8 cellular contexts compared by ENCODE assay signal in the genomic region with DNA sequence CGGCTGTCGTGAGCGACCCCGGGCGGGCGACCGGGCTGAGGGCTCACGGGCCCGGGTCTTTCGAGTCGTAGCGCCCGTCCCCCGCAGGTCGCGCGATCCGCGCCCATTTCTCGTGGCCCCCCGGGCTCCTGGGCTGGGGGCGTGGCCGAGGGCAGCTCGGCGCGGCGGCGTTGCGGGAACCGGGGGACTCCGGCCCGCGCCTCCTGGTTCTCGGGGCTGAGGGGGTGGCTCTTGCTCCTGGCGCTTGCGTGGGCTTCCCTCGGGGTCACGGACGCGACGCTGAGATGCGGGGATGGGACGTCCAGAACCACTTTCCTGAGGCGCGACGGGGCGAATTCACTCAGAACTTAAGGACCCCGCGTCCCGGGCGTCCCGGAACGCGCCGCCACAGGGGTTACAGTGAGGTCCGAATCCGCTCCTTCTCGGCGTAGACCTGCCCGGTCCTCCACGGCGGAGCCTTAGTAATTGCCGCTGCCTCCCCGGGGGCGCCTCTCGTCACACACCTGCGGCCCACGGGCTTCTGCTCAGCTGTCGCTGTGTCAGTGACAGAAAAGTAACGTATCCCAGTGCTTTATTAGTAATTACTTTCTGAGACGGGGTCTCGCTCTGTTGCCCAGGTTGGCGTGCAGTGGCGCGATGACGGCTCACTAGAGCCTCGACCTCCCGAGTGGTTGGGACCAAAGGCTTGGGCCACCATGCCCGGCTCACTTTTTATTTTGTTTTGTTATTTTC. TPM values are rescaled to one million over a fixed set of nuclear protein-coding genes. Genes with fewer than 3 reads are reported as not detected.
A peak's percentile ranks its signal among the peaks of the same experiment; 100 is the strongest.
DNase-seq lines count a peak whose midpoint lies in the region; ATAC-seq and TF ChIP-seq lines count a peak whose summit lies in the region.

No MANE protein-coding gene starts in this region.

- H3K27me3 ChIP-seq in NT2/D1 (ENCODE audit: insufficient read depth, insufficient read length): no peaks in the 10 kb centered on the region
- no peaks in the 10 kb centered on the region for H3K27me3 ChIP-seq in adrenal gland

- DNase-seq in DMS 273 (lab: John Stamatoyannopoulos, UW; ENCODE audit: unreplicated experiment) (peak; percentile 59), DMS 273 treated with DMSO at 0.1 percent for 48 hours (lab: John Stamatoyannopoulos, UW) (no peak), NT2/D1 (ENCODE audit: low read depth, low spot score) (no peak), adrenal gland (peak in 6 of 7 donors; percentile 37 to 61 (median 43)), GOT3 (lab: John Stamatoyannopoulos, UW) (no peak)
- DNase-seq in stimulated activated CD4-positive, alpha-beta T cell treated with anti-CD3 and anti-CD28 coated beads, Interleukin-12 subunit alpha, Interleukin-12 subunit beta, amount 100 ng/mL, for 4 hours: peak; percentile 32

- H3K27ac ChIP-seq in adrenal gland: peak overlapping the region; percentile 64 to 89 (median 81)

- intact Hi-C loops in adrenal gland (cut with DNase I): no loop called here

- 0 to 4% (median 1%) methylated on average over 16 to 79 of the region's 79 CpGs for WGBS in adrenal gland, 4 donors

- peak overlapping the region; percentile 98 for H3K9ac ChIP-seq in NT2/D1 (ENCODE audit: insufficient read length, low read depth)

- H3K4me3 ChIP-seq in NT2/D1 (ENCODE audit: insufficient read length, low read depth) (peak overlapping the region; percentile 98), adrenal gland (peak overlapping the region; percentile 19 to 93 (median 87)), iPS-18c (ENCODE audit: insufficient read depth, low read depth, low read length) (peak overlapping the region; percentile 85)

- TF ChIP-seq POLR2A in adrenal gland (IDR thresholded peaks at IDR 0.05): peak in 1 of 2 donors; percentile 5

- H3K36me3 ChIP-seq in NT2/D1 (ENCODE audit: insufficient read depth, insufficient read length, low read length) (peaks cover 14% of the 10 kb centered on the region), adrenal gland (replicated peaks in 1 of 2) (no peaks in the 10 kb centered on the region)

- no peak for TF ChIP-seq CTCF in adrenal gland (IDR thresholded peaks at IDR 0.05)

- H3K9me3 ChIP-seq in NT2/D1 (ENCODE audit: insufficient read depth, low read length): no peaks in the 10 kb centered on the region
- H3K9me3 ChIP-seq in adrenal gland (replicated peaks in 1 of 3): no peaks in the 10 kb centered on the region
- H3K9me3 ChIP-seq in iPS-18c (ENCODE audit: control insufficient read depth, insufficient read depth, low read length): no peaks in the 10 kb centered on the region

- peak; percentile 31 for ATAC-seq in HG02588 (IDR thresholded peaks at IDR 0.05; ENCODE audit: unreplicated experiment)

- peaks cover 3% of the 10 kb centered on the region for H3K4me1 ChIP-seq in NT2/D1 (ENCODE audit: insufficient read depth, insufficient read length)
- H3K4me1 ChIP-seq in adrenal gland (replicated peaks in 1 of 2): peaks cover 12 to 32% of the 10 kb centered on the region in 2 donors

RNA-seq across cellular contexts. Expression of gene EP400, which starts 0.6 kb away (rescaled TPM):
- total RNA-seq in adrenal gland: 10 to 100 TPM; 14.5 to 42.4 (median 29.5) TPM
- polyA plus RNA-seq in adrenal gland: 10 to 100 TPM; 22.5 to 43.2 (median 28.6) TPM

RNA-seq across cellular contexts. Expression of gene PUS1, which starts 21.3 kb away (rescaled TPM):
- 10 to 100 TPM in 7 of 8 donors, 1 to 10 TPM in 1; 10.0 to 46.5 (median 24.5) TPM for total RNA-seq in adrenal gland
- 10 to 100 TPM; 11.7 to 57.4 (median 56.0) TPM for polyA plus RNA-seq in adrenal gland

RNA-seq across cellular contexts. Expression of gene ULK1, which starts 55.9 kb away (rescaled TPM):
- total RNA-seq in adrenal gland: 10 to 100 TPM; 26.6 to 82.1 (median 29.9) TPM
- 100 to 1,000 TPM in 1 of 3 donors, 10 to 100 TPM in 1, 1 to 10 TPM in 1; 2.9 to 123 (median 54.0) TPM for polyA plus RNA-seq in adrenal gland

Comparison
In these comparisons a context has a peak if more than half of its experiments do, and no peak if none do; other contexts are left out.
1. DNase-seq: peak in DMS 273 (single experiment), adrenal gland (6 of 7) and stimulated activated CD4-positive, alpha-beta T cell treated with anti-CD3 and anti-CD28 coated beads, Interleukin-12 subunit alpha, Interleukin-12 subunit beta, amount 100 ng/mL, for 4 hours (single experiment); none in DMS 273 treated with DMSO at 0.1 percent for 48 hours (single experiment), NT2/D1 (single experiment) and GOT3 (single experiment).
2. Peak in every context shown above with its lines, with median percentiles within 50 percentile points of each other: H3K4me3 ChIP-seq.